ENCODE assay signal across 17 cellular contexts in genomic region chr10:51789903-51790302, GRCh38.
"Had no signal": no experiment of that assay in that cellular context is flagged by ENCODE, and none has a peak within 500 bp of the region (broad histone marks: within the 10 kb centered on the region; RNA-seq: fewer than 3 reads in every experiment).

No MANE protein-coding gene starts in this region.

- H3K36me3 ChIP-seq: esophagus muscularis mucosa, gastrocnemius medialis, ovary, right lobe of liver, suprapubic skin, transverse colon, upper lobe of right lung, uterus had no signal

- DNase-seq: effector CD8-positive, alpha-beta T cell; gastrocnemius medialis; head of caudate nucleus; natural killer cell; occipital lobe; ovary; right lobe of liver; small intestine; stimulated activated CD4-positive, alpha-beta T cell treated with anti-CD3 and anti-CD28 coated beads, Interleukin-15, amount 100 ng/mL, for 24 hours; stimulated activated CD4-positive, alpha-beta T cell treated with anti-CD3 and anti-CD28 coated beads, Interleukin-2, amount 100 ng/mL, for 48 hours; stimulated activated naive B cell treated with anti-CD40 and anti-IgM and Interleukin-4, amounts not matched to agents 10 μg/mL and 1 μg/mL and 100 μg/mL, for 72 hours; transverse colon; upper lobe of right lung had no signal

- H3K4me3 ChIP-seq: esophagus muscularis mucosa, gastrocnemius medialis, lung, ovary, right lobe of liver, suprapubic skin, transverse colon, upper lobe of right lung, uterus had no signal

- H3K27me3 ChIP-seq: esophagus muscularis mucosa, gastrocnemius medialis, ovary, right lobe of liver, suprapubic skin, transverse colon, upper lobe of right lung, uterus had no signal

- H3K9me3 ChIP-seq: gastrocnemius medialis, ovary, right lobe of liver, upper lobe of right lung had no signal

- H3K4me1 ChIP-seq: right lobe of liver, suprapubic skin, transverse colon, upper lobe of right lung, uterus had no signal
